17 cellular contexts compared by ENCODE assay signal in genomic region chr10:96422525-96422924, GRCh38.
DNase-seq lines count a peak whose midpoint lies in the region; ATAC-seq and TF ChIP-seq lines count a peak whose summit lies in the region.
"Had no signal": no experiment of that assay in that cellular context is flagged by ENCODE, and none has a peak within 500 bp of the region (broad histone marks: within the 10 kb centered on the region; RNA-seq: fewer than 3 reads in every experiment).

No MANE protein-coding gene starts in this region.

- TF ChIP-seq CTCF in VCaP (conservative IDR thresholded peaks at IDR 0.05) (no peak), nephron (IDR thresholded peaks at IDR 0.05; ENCODE audit: unreplicated experiment in 3 of 3) (no peak)

- H3K27me3 Mint-ChIP-seq in nephron (ENCODE audit: low read depth): peaks cover 45% of the 10 kb centered on the region
- peaks cover 12% of the 10 kb centered on the region for H3K27me3 Mint-ChIP-seq in stimulated activated memory B cell treated with anti-CD40 and anti-IgM and Interleukin-4, amounts not matched to agents 10 μg/mL and 1 μg/mL and 100 μg/mL, for 72 hours

- H3K4me1 Mint-ChIP-seq in nephron: peaks cover 28% of the 10 kb centered on the region
- H3K4me1 Mint-ChIP-seq in stimulated activated memory B cell treated with anti-CD40 and anti-IgM and Interleukin-4, amounts not matched to agents 10 μg/mL and 1 μg/mL and 100 μg/mL, for 72 hours: peaks cover 10% of the 10 kb centered on the region

- no peak overlapping the region for H3K4me3 Mint-ChIP-seq in nephron
- no peak overlapping the region for H3K4me3 Mint-ChIP-seq in stimulated activated memory B cell treated with anti-CD40 and anti-IgM and Interleukin-4, amounts not matched to agents 10 μg/mL and 1 μg/mL and 100 μg/mL, for 72 hours
- H3K4me3 Mint-ChIP-seq: CD8-positive, alpha-beta T cell had no signal

- no peaks in the 10 kb centered on the region for H3K36me3 Mint-ChIP-seq in nephron (ENCODE audit: low read depth)
- H3K36me3 Mint-ChIP-seq in stimulated activated memory B cell treated with anti-CD40 and anti-IgM and Interleukin-4, amounts not matched to agents 10 μg/mL and 1 μg/mL and 100 μg/mL, for 72 hours: no peaks in the 10 kb centered on the region
- H3K36me3 Mint-ChIP-seq: CD8-positive, alpha-beta T cell had no signal

- H3K27ac Mint-ChIP-seq in nephron: peak overlapping the region; percentile 88 to 91 (median 90)
- peak overlapping the region; percentile 22 for H3K27ac Mint-ChIP-seq in stimulated activated memory B cell treated with anti-CD40 and anti-IgM and Interleukin-4, amounts not matched to agents 10 μg/mL and 1 μg/mL and 100 μg/mL, for 72 hours
- H3K27ac Mint-ChIP-seq: CD8-positive, alpha-beta T cell had no signal

- peak; percentile 47 for DNase-seq in activated CD8-positive, alpha-beta memory T cell treated with anti-CD3 and anti-CD28 coated beads for 24 hours
- DNase-seq in activated CD8-positive, alpha-beta memory T cell treated with anti-CD3 and anti-CD28 coated beads, Interleukin-2, amount 50 U/mL, for 48 hours: no peak
- no peak for DNase-seq in NCI-H1092 (lab: John Stamatoyannopoulos, UW)
- DNase-seq in NCI-H82 treated with DMSO at 0.1 percent for 48 hours (lab: John Stamatoyannopoulos, UW; ENCODE audit: unreplicated experiment): no peak
- DNase-seq in NCI-H1092 treated with DMSO at 0.1 percent for 48 hours (lab: John Stamatoyannopoulos, UW): no peak
- DNase-seq: 8988T; CD8-positive, alpha-beta T cell; COR-L47; DMS 273 treated with DMSO at 0.1 percent for 48 hours; DMS53; DND-41; EL; GM23248 had no signal

- no peak for ATAC-seq in stimulated activated memory B cell treated with anti-CD40 and anti-IgM and Interleukin-4, amounts not matched to agents 10 μg/mL and 1 μg/mL and 100 μg/mL, for 72 hours
- ATAC-seq: CD8-positive, alpha-beta T cell had no signal

- peak overlapping the region; percentile 62 for H3K27ac ChIP-seq in VCaP
- H3K27ac ChIP-seq: BLaER1, GM23248 had no signal

- H3K9me3 Mint-ChIP-seq in nephron: no peaks in the 10 kb centered on the region
- peaks cover 2% of the 10 kb centered on the region for H3K9me3 Mint-ChIP-seq in stimulated activated memory B cell treated with anti-CD40 and anti-IgM and Interleukin-4, amounts not matched to agents 10 μg/mL and 1 μg/mL and 100 μg/mL, for 72 hours
- H3K9me3 Mint-ChIP-seq: CD8-positive, alpha-beta T cell had no signal
